In genomic region chr1:25472494-25472893, GRCh38 we compare ENCODE assay signal across 15 cellular contexts. TPM values are rescaled to one million over a fixed set of nuclear protein-coding genes. Genes with fewer than 3 reads are reported as not detected.
DNase-seq lines count a peak whose midpoint lies in the region; ATAC-seq and TF ChIP-seq lines count a peak whose summit lies in the region.
"Had no signal": no experiment of that assay in that cellular context is flagged by ENCODE, and none has a peak within 500 bp of the region (broad histone marks: within the 10 kb centered on the region; RNA-seq: fewer than 3 reads in every experiment).

No MANE protein-coding gene starts in this region.

- H3K27me3 Mint-ChIP-seq in T-helper 2 cell treated with Interferon-gamma antibody and Interleukin-4, amounts not matched to agents 5 μg/mL and 100 μg/mL, for 36 hours (ENCODE audit: low read depth): no peaks in the 10 kb centered on the region
- no peaks in the 10 kb centered on the region for H3K27me3 Mint-ChIP-seq in activated T-helper 17 cell treated with anti-CD3 and anti-CD28 coated beads, Interleukin-2, amount 50 U/mL, for 72 hours
- H3K27me3 Mint-ChIP-seq in nephron (ENCODE audit: low read depth): no peaks in the 10 kb centered on the region

- TF ChIP-seq CTCF in nephron (IDR thresholded peaks at IDR 0.05; ENCODE audit: unreplicated experiment in 3 of 3): no peak

- H3K9me3 Mint-ChIP-seq in T-helper 2 cell treated with Interferon-gamma antibody and Interleukin-4, amounts not matched to agents 5 μg/mL and 100 μg/mL, for 36 hours: no peaks in the 10 kb centered on the region
- no peaks in the 10 kb centered on the region for H3K9me3 Mint-ChIP-seq in activated T-helper 17 cell treated with anti-CD3 and anti-CD28 coated beads, Interleukin-2, amount 50 U/mL, for 72 hours
- H3K9me3 Mint-ChIP-seq in nephron: no peaks in the 10 kb centered on the region
- H3K9me3 Mint-ChIP-seq: activated T-helper 2 cell treated with anti-CD3 and anti-CD28 coated beads, Interferon-gamma antibody, Interleukin-2, Interleukin-4, amounts not matched to agents 10 μg/mL and 5 μg/mL and 100 μg/mL, durations not matched to agents 14 hours and 24 hours and 36 hours had no signal

- H3K9me2 ChIP-seq in Karpas-422 (replicated peaks; ENCODE audit: insufficient read depth, low read length): no peaks in the 10 kb centered on the region

- peaks cover 21% of the 10 kb centered on the region for H3K36me3 Mint-ChIP-seq in T-helper 2 cell treated with Interferon-gamma antibody and Interleukin-4, amounts not matched to agents 5 μg/mL and 100 μg/mL, for 36 hours (ENCODE audit: low read depth)
- H3K36me3 Mint-ChIP-seq in activated T-helper 17 cell treated with anti-CD3 and anti-CD28 coated beads, Interleukin-2, amount 50 U/mL, for 72 hours (ENCODE audit: low read depth): peaks cover 25% of the 10 kb centered on the region
- H3K36me3 Mint-ChIP-seq in nephron (ENCODE audit: low read depth): peaks cover 12% of the 10 kb centered on the region

- peaks cover 4% of the 10 kb centered on the region; the same call in 1 of the 2 replicates for H3K36me3 ChIP-seq in Karpas-422 (ENCODE audit: insufficient read depth, low read length)
- H3K36me3 ChIP-seq: upper lobe of right lung had no signal

- peak overlapping the region; percentile 1 for H3K27ac Mint-ChIP-seq in T-helper 2 cell treated with Interferon-gamma antibody and Interleukin-4, amounts not matched to agents 5 μg/mL and 100 μg/mL, for 36 hours
- H3K27ac Mint-ChIP-seq in activated T-helper 17 cell treated with anti-CD3 and anti-CD28 coated beads, Interleukin-2, amount 50 U/mL, for 72 hours: peak overlapping the region; percentile 9
- H3K27ac Mint-ChIP-seq in nephron: peak overlapping the region in 2 of 3 experiments; percentile 19 to 46
- H3K27ac Mint-ChIP-seq: activated T-helper 2 cell treated with anti-CD3 and anti-CD28 coated beads, Interferon-gamma antibody, Interleukin-2, Interleukin-4, amounts not matched to agents 10 μg/mL and 5 μg/mL and 100 μg/mL, durations not matched to agents 14 hours and 24 hours and 36 hours had no signal

- DNase-seq in T-helper 2 cell treated with Interferon-gamma antibody and Interleukin-4, amounts not matched to agents 5 μg/mL and 100 μg/mL, for 36 hours (ENCODE audit: low spot score): no peak
- DNase-seq in T-helper 2 cell (no peak), Karpas-422 (peak; percentile 67), OCI-M2 (lab: John Stamatoyannopoulos, UW; ENCODE audit: unreplicated experiment) (no peak), AG20443 (ENCODE audit: low spot score) (no peak)
- DNase-seq: hippocampal formation; midbrain; occipital lobe; stimulated activated naive CD4-positive, alpha-beta T cell; upper lobe of right lung had no signal

- H3K9ac ChIP-seq in Karpas-422 (ENCODE audit: low read length): peak overlapping the region; percentile 54

- H2AFZ ChIP-seq in Karpas-422 (ENCODE audit: low read length): no peak overlapping the region

- no peak overlapping the region for H3K4me3 Mint-ChIP-seq in T-helper 2 cell treated with Interferon-gamma antibody and Interleukin-4, amounts not matched to agents 5 μg/mL and 100 μg/mL, for 36 hours
- H3K4me3 Mint-ChIP-seq in activated T-helper 17 cell treated with anti-CD3 and anti-CD28 coated beads, Interleukin-2, amount 50 U/mL, for 72 hours: peak overlapping the region; percentile 21
- H3K4me3 Mint-ChIP-seq in nephron: no peak overlapping the region

- peaks cover 74% of the 10 kb centered on the region for H3K79me2 ChIP-seq in Karpas-422 (ENCODE audit: low read length)

- ATAC-seq in activated T-helper 17 cell treated with anti-CD3 and anti-CD28 coated beads, Interleukin-2, amount 50 U/mL, for 72 hours (replicated peaks): peak; percentile 49
- no peak for ATAC-seq in HG02981 (IDR thresholded peaks at IDR 0.05; ENCODE audit: unreplicated experiment)
- ATAC-seq: upper lobe of right lung had no signal

- H3K27ac ChIP-seq in Karpas-422 (ENCODE audit: low read length): peak overlapping the region; percentile 87
- H3K27ac ChIP-seq: RWPE1, upper lobe of right lung had no signal

- no peaks in the 10 kb centered on the region for H3K27me3 ChIP-seq in Karpas-422 (ENCODE audit: low read length)
- H3K27me3 ChIP-seq: upper lobe of right lung had no signal

- H3K4me2 ChIP-seq in Karpas-422 (ENCODE audit: low read depth, low read length, poor library complexity, severe bottlenecking): peak overlapping the region; percentile 48

- H3K9me3 ChIP-seq in Karpas-422 (ENCODE audit: low read length): no peaks in the 10 kb centered on the region
- H3K9me3 ChIP-seq: upper lobe of right lung had no signal

- peaks cover 36% of the 10 kb centered on the region for H3K4me1 Mint-ChIP-seq in T-helper 2 cell treated with Interferon-gamma antibody and Interleukin-4, amounts not matched to agents 5 μg/mL and 100 μg/mL, for 36 hours (ENCODE audit: low read depth)
- H3K4me1 Mint-ChIP-seq in activated T-helper 17 cell treated with anti-CD3 and anti-CD28 coated beads, Interleukin-2, amount 50 U/mL, for 72 hours: peaks cover 20% of the 10 kb centered on the region
- peaks cover 41% of the 10 kb centered on the region for H3K4me1 Mint-ChIP-seq in nephron

- peaks cover 84% of the 10 kb centered on the region for H3K4me1 ChIP-seq in Karpas-422 (ENCODE audit: low read length)

- no peaks in the 10 kb centered on the region for H4K20me1 ChIP-seq in Karpas-422 (ENCODE audit: insufficient read depth, low read depth, low read length)

- H3K4me3 ChIP-seq in Karpas-422 (ENCODE audit: low read length): peak overlapping the region; percentile 52
- H3K4me3 ChIP-seq: upper lobe of right lung had no signal

RNA-seq across cellular contexts. Expression of gene MACO1, which starts 41.8 kb away (rescaled TPM):
- total RNA-seq in Karpas-422 (2014; rRNA removed; shearing (Covaris generic); ENCODE audit: low replicate concordance): 29.7 and 31.4 TPM in 2 replicates
- total RNA-seq in activated T-helper 17 cell treated with anti-CD3 and anti-CD28 coated beads, Interleukin-2, amount 50 U/mL, for 72 hours: 10 to 100 TPM; 12.4 to 18.8 TPM

RNA-seq across cellular contexts. Expression of gene RHCE, which starts 51.9 kb away (rescaled TPM):
- total RNA-seq in Karpas-422 (2014; rRNA removed; shearing (Covaris generic); ENCODE audit: low replicate concordance): 3.1 TPM in 2 replicates
- 1 to 10 TPM in 1 of 2 donors, not detected in 1; 1.3 TPM for total RNA-seq in activated T-helper 17 cell treated with anti-CD3 and anti-CD28 coated beads, Interleukin-2, amount 50 U/mL, for 72 hours
- total RNA-seq: occipital lobe had no signal
